In the genomic region with DNA sequence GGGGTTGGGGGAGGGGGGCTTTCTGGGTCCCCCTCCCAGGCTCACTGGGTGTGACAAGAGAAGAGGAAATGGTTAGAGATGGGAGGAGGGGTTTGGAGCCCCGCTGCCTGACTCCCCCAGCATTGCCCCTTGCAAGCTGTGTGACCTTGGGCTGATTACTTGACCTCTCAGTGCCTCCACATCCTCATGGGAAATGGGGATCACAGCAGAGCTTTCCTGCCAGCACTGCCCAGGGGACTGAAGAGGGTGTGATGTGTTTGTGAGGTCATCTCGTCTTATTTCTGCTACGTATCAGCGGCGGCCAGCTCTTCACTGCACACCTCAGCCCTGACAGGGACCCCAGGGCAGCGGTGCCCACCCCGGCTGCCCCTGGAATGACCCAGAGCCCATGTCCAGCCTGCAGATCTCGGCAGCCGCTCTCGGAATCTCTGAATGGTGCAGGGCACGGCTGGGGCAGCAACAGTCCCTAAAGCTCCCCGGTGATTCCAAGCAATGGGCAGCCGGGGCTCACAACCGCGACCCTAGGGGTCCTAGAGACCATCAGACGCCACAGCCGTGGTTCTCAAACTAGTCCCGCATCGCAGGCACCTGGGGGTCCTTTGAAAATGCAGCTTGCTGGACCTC, we compare ENCODE assay signal across 11 cellular contexts. TPM values are rescaled to one million over a fixed set of nuclear protein-coding genes. Genes with fewer than 3 reads are reported as not detected.
DNase-seq lines count a peak whose midpoint lies in the region; ATAC-seq, FAIRE-seq and TF ChIP-seq lines count a peak whose summit lies in the region.
"Had no signal": no experiment of that assay in that cellular context is flagged by ENCODE, and none has a peak within 500 bp of the region (broad histone marks: within the 10 kb centered on the region; RNA-seq: fewer than 3 reads in every experiment).

No MANE protein-coding gene starts in this region.

- H3K27ac Mint-ChIP-seq in Caco-2 (ENCODE audit: unreplicated experiment) (no peak overlapping the region), CD14-positive monocyte (no peak overlapping the region)
- H3K27ac Mint-ChIP-seq: activated T-helper 17 cell treated with anti-CD3 and anti-CD28 coated beads, Interleukin-2, amount 50 U/mL, for 72 hours had no signal

- H3K27ac ChIP-seq in ascending aorta: peak overlapping the region in 1 of 2 donors; percentile 51
- H3K27ac ChIP-seq in psoas muscle: no peak overlapping the region
- H3K27ac ChIP-seq: epithelial cell of prostate had no signal

- TF ChIP-seq CTCF in Caco-2 (IDR thresholded peaks at IDR 0.05; ENCODE audit: insufficient read depth in 1 of 2, low read depth in 1 of 2, low read length in 1 of 2, severe bottlenecking in 1 of 2, unreplicated experiment in 1 of 2) (no peak), ascending aorta (IDR thresholded peaks at IDR 0.05) (no peak), psoas muscle (IDR thresholded peaks at IDR 0.05) (no peak), CD14-positive monocyte (IDR thresholded peaks at IDR 0.05) (no peak)

- no peak for FAIRE-seq in RCC 7860 (lab: Jason Lieb, UNC)

- peak overlapping the region; percentile 22 for H3K4me3 ChIP-seq in Caco-2 (ENCODE audit: low read depth, low read length)
- H3K4me3 ChIP-seq in ascending aorta: peak overlapping the region; percentile 56 to 67
- peak overlapping the region; percentile 53 for H3K4me3 ChIP-seq in psoas muscle

- POLR2A ChIA-PET in Caco-2 (lab: Charles Lee): no interaction called here

- H3K4me3 Mint-ChIP-seq in Caco-2 (ENCODE audit: unreplicated experiment): peak overlapping the region; percentile 43
- H3K4me3 Mint-ChIP-seq in CD14-positive monocyte: peak overlapping the region in 1 of 2 donors; percentile 72
- H3K4me3 Mint-ChIP-seq: activated T-helper 17 cell treated with anti-CD3 and anti-CD28 coated beads, Interleukin-2, amount 50 U/mL, for 72 hours had no signal

- DNase-seq in Caco-2: no peak
- no peak for DNase-seq in ascending aorta (ENCODE audit: low spot score in 2 of 2)
- DNase-seq in left ventricle myocardium superior: peak; percentile 30
- no peak for DNase-seq in psoas muscle
- no peak for DNase-seq in NCI-H1092 treated with DMSO at 0.1 percent for 48 hours (lab: John Stamatoyannopoulos, UW)
- DNase-seq in stimulated activated CD4-positive, alpha-beta T cell treated with anti-CD3 and anti-CD28 coated beads, Interleukin-4, amount 100 ng/mL, for 24 hours: no peak
- no peak for DNase-seq in CD14-positive monocyte (ENCODE audit: low spot score)
- DNase-seq in RCC 7860 (ENCODE audit: low spot score): no peak

- H3K27me3 Mint-ChIP-seq in Caco-2 (ENCODE audit: insufficient read depth, unreplicated experiment) (peaks cover 13% of the 10 kb centered on the region), CD14-positive monocyte (ENCODE audit: low read depth in 3 of 3) (peaks cover 57 to 81% (median 67%) of the 10 kb centered on the region in 3 donors)

- no TSS peak for BruUV-seq in Caco-2 (replicated peaks; lab: Mats Ljungman, UMichigan)

- H3K4me1 ChIP-seq in Caco-2 (no peaks in the 10 kb centered on the region), ascending aorta (peaks cover 11 to 20% of the 10 kb centered on the region in 2 donors), psoas muscle (no peaks in the 10 kb centered on the region)

- intact Hi-C loops in Caco-2 (cut with micrococcal nuclease; ENCODE audit: unreplicated experiment) (loop anchor here (1.0 to 2.0 kb wide), 3 partner anchors 85 to 206 kb away; no protein-coding TSS in a partner anchor), ascending aorta (cut with DNase I) (loop anchor here (1.0 to 5.0 kb wide), 2 partner anchors 85 to 190 kb away; partner anchors contain the start of gene HIF3A), left ventricle myocardium superior (cut with micrococcal nuclease) (loop anchor here (5.0 kb wide), 1 partner anchor 90 kb away; no protein-coding TSS in a partner anchor), psoas muscle (cut with DNase I) (loop anchor here (2.0 to 10.0 kb wide), 4 partner anchors 84 to 460 kb away; no protein-coding TSS in a partner anchor), CD14-positive monocyte (cut with micrococcal nuclease) (loop anchor here (5.0 kb wide), 2 partner anchors 90 to 205 kb away; no protein-coding TSS in a partner anchor)

- 6 to 11% (median 9%) methylated on average over 17 to 19 of the region's 19 CpGs for WGBS in psoas muscle, 3 donors

- no peaks in the 10 kb centered on the region for H3K9me3 ChIP-seq in Caco-2
- H3K9me3 ChIP-seq in ascending aorta: no peaks in the 10 kb centered on the region
- H3K9me3 ChIP-seq in psoas muscle: no peaks in the 10 kb centered on the region

- H3K9me3 Mint-ChIP-seq in Caco-2 (ENCODE audit: unreplicated experiment) (no peaks in the 10 kb centered on the region), CD14-positive monocyte (peaks cover 2 to 31% (median 15%) of the 10 kb centered on the region in 7 donors)
- H3K9me3 Mint-ChIP-seq: activated T-helper 17 cell treated with anti-CD3 and anti-CD28 coated beads, Interleukin-2, amount 50 U/mL, for 72 hours had no signal

- peak; percentile 13 for ATAC-seq in left ventricle myocardium superior
- ATAC-seq in psoas muscle: peak in 3 of 4 donors; percentile 5 to 20 (median 15)

- CTCF ChIA-PET in Caco-2 (lab: Charles Lee): interaction anchor here (0.5 to 2.4 kb wide), 5 partner anchors 55 to 207 kb away, joined by 3 to 11 read pairs (median 3); no protein-coding TSS in a partner anchor

- H3K36me3 ChIP-seq in Caco-2 (ENCODE audit: control insufficient read depth, insufficient read depth, low read length) (no peaks in the 10 kb centered on the region), ascending aorta (no peaks in the 10 kb centered on the region), psoas muscle (ENCODE audit: insufficient read depth in 1 of 2, low read depth in 1 of 2) (no peaks in the 10 kb centered on the region)

- H3K27me3 ChIP-seq in Caco-2 (replicated peaks; ENCODE audit: control insufficient read depth, insufficient read depth, low read length) (peaks cover 1% of the 10 kb centered on the region), ascending aorta (no peaks in the 10 kb centered on the region), psoas muscle (ENCODE audit: insufficient read depth in 3 of 3, low read length in 2 of 3) (peaks cover 0 to 59% (median 16%) of the 10 kb centered on the region in 3 donors)

- H3K4me1 Mint-ChIP-seq in Caco-2 (ENCODE audit: low read depth, unreplicated experiment) (no peaks in the 10 kb centered on the region), CD14-positive monocyte (peaks cover 34% of the 10 kb centered on the region)

- H3K36me3 Mint-ChIP-seq in Caco-2 (ENCODE audit: insufficient read depth, unreplicated experiment) (no peaks in the 10 kb centered on the region), CD14-positive monocyte (peaks cover 3 to 16% of the 10 kb centered on the region in 2 donors)

RNA-seq across cellular contexts. Expression of gene PNMA8B, which starts 8.4 kb away (rescaled TPM):
- 0.11 TPM in 1 of 2 replicates, not detected in the other for total RNA-seq in Caco-2 (2022)
- 15.8 TPM for total RNA-seq in ascending aorta
- 0.89 TPM for total RNA-seq in left ventricle myocardium superior
- total RNA-seq in psoas muscle: under 1 TPM; 0.17 to 0.52 (median 0.43) TPM
- polyA plus RNA-seq in psoas muscle: under 1 TPM; 0.16 to 0.43 (median 0.18) TPM
- under 1 TPM in 1 of 2 donors, not detected in 1; 0.16 TPM for polyA plus RNA-seq in CD14-positive monocyte
- total RNA-seq: HT1080 had no signal

RNA-seq across cellular contexts. Expression of gene PNMA8A, which starts 15.9 kb away (rescaled TPM):
- total RNA-seq in Caco-2 (2022): not detected in 2 replicates
- 0.53 TPM for total RNA-seq in ascending aorta
- total RNA-seq in left ventricle myocardium superior: 9.4 TPM
- 1 to 10 TPM in 2 of 4 donors, under 1 TPM in 2; 0.48 to 3.8 (median 1.5) TPM for total RNA-seq in psoas muscle
- 1 to 10 TPM in 1 of 3 donors, under 1 TPM in 2; 0.11 to 2.2 (median 0.38) TPM for polyA plus RNA-seq in psoas muscle
- polyA plus RNA-seq in CD14-positive monocyte: not detected
- total RNA-seq: activated T-helper 17 cell treated with anti-CD3 and anti-CD28 coated beads, Interleukin-2, amount 50 U/mL, for 72 hours; HT1080 had no signal

RNA-seq across cellular contexts. Expression of gene PNMA8C, which starts 58.6 kb away (rescaled TPM):
- total RNA-seq in Caco-2 (2022): not detected in 2 replicates
- total RNA-seq in ascending aorta: 0.53 TPM
- 0.07 TPM for total RNA-seq in left ventricle myocardium superior
- total RNA-seq in psoas muscle: not detected
- polyA plus RNA-seq in psoas muscle: under 1 TPM in 1 of 3 donors, not detected in 2; 0.01 TPM
- polyA plus RNA-seq in CD14-positive monocyte: not detected
- total RNA-seq: activated T-helper 17 cell treated with anti-CD3 and anti-CD28 coated beads, Interleukin-2, amount 50 U/mL, for 72 hours; HT1080 had no signal
